In genomic region chr19:13275016-13275722, GRCh38 we compare ENCODE assay signal across 18 cellular contexts.
DNase-seq lines count a peak whose midpoint lies in the region; ATAC-seq and TF ChIP-seq lines count a peak whose summit lies in the region.
"Had no signal": no experiment of that assay in that cellular context is flagged by ENCODE, and none has a peak within 500 bp of the region (broad histone marks: within the 10 kb centered on the region; RNA-seq: fewer than 3 reads in every experiment).

No MANE protein-coding gene starts in this region.

- TF ChIP-seq POLR2A in suprapubic skin (IDR thresholded peaks at IDR 0.05), result no peak

- H3K27ac ChIP-seq in OCI-LY3 (ENCODE audit: low read length), result no peak overlapping the region
- no peak overlapping the region for H3K27ac ChIP-seq in suprapubic skin
- H3K27ac ChIP-seq: parathyroid adenoma had no signal

- H3K36me3 ChIP-seq in OCI-LY3 (replicated peaks; ENCODE audit: low read depth, low read length) (no peaks in the 10 kb centered on the region), suprapubic skin (no peaks in the 10 kb centered on the region)

- peak overlapping the region; percentile 5; the same call in 1 of the 2 replicates for H3K4me2 ChIP-seq in OCI-LY3 (ENCODE audit: low read length)

- H4K20me1 ChIP-seq in OCI-LY3 (ENCODE audit: insufficient read depth, low read length), result no peaks in the 10 kb centered on the region

- H3K4me3 ChIP-seq in GM12865 (ENCODE audit: low read depth, low read length) (no peak overlapping the region), OCI-LY3 (ENCODE audit: low read length) (no peak overlapping the region), suprapubic skin (no peak overlapping the region)

- peak overlapping the region; percentile 66; the same call in 1 of the 2 replicates for H2AFZ ChIP-seq in OCI-LY3 (ENCODE audit: low read depth, low read length)
- H2AFZ ChIP-seq: parathyroid adenoma had no signal

- TF ChIP-seq CTCF in GM12865 (IDR thresholded peaks at IDR 0.05; ENCODE audit: insufficient read depth, low read depth, low read length, missing control alignments) (no peak), OCI-LY3 (IDR thresholded peaks at IDR 0.05; ENCODE audit: low read depth, low read length) (no peak), suprapubic skin (IDR thresholded peaks at IDR 0.05) (no peak)

- H3K4me1 ChIP-seq in OCI-LY3 (ENCODE audit: low read length) (peaks cover 30% of the 10 kb centered on the region), suprapubic skin (peaks cover 4% of the 10 kb centered on the region)
- H3K4me1 ChIP-seq: parathyroid adenoma had no signal

- H3K9ac ChIP-seq in OCI-LY3 (ENCODE audit: low read length), result no peak overlapping the region
- H3K9ac ChIP-seq: parathyroid adenoma had no signal

- H3K79me2 ChIP-seq in OCI-LY3 (ENCODE audit: low read length), result no peaks in the 10 kb centered on the region
- H3K79me2 ChIP-seq: parathyroid adenoma had no signal

- H3K9me3 ChIP-seq in OCI-LY3 (ENCODE audit: insufficient read depth, low read length), result no peaks in the 10 kb centered on the region
- no peaks in the 10 kb centered on the region for H3K9me3 ChIP-seq in suprapubic skin

- no peak for TF ChIP-seq EP300 in suprapubic skin (IDR thresholded peaks at IDR 0.05)

- DNase-seq in CD1c-positive myeloid dendritic cell (ENCODE audit: extremely low spot score) (peak; percentile 10), GM12865 (ENCODE audit: low read depth) (peak; percentile 88), left colon (no peak), suprapubic skin (ENCODE audit: low spot score in 2 of 2) (no peak)
- peak; percentile 18 for DNase-seq in central memory CD4-positive, alpha-beta T cell
- DNase-seq: activated T-cell treated with anti-CD3 and anti-CD28 coated beads, Interleukin-2, amount 50 U/mL, for 1 hour; endodermal cell; left cardiac atrium; NCI-H1436; NCI-H69; Right ventricle myocardium superior; stimulated activated naive CD8-positive, alpha-beta T cell treated with anti-CD3 and anti-CD28 coated beads, Interleukin-15, amount 100 ng/mL, for 72 hours; trophoblast cell had no signal

- H3K27me3 ChIP-seq in OCI-LY3 (ENCODE audit: low read depth, low read length), result peaks cover 14% of the 10 kb centered on the region; the same call in 1 of the 2 replicates
- H3K27me3 ChIP-seq in suprapubic skin, result no peaks in the 10 kb centered on the region

- ATAC-seq in left colon (no peak), GM18870 (IDR thresholded peaks at IDR 0.05; ENCODE audit: unreplicated experiment) (no peak)
- ATAC-seq: left cardiac atrium; natural killer cell treated with Interleukin-12 subunit alpha and Interleukin-12 subunit beta and Interleukin-15 and Interleukin-18, amount 100 ng/mL, for 72 hours; stimulated activated naive CD8-positive, alpha-beta T cell treated with anti-CD3 and anti-CD28 coated beads, Interleukin-15, amount 100 ng/mL, for 72 hours; T-cell had no signal

- 76% methylated on average over 9 of the region's 10 CpGs for WGBS in suprapubic skin

- intact Hi-C loops in left colon (cut with DNase I, micrococcal nuclease), result loop anchor here (5.0 kb wide), 1 partner anchor 312 kb away; no protein-coding TSS in a partner anchor

Comparison
In these comparisons a context has a peak if more than half of its experiments do, and no peak if none do; other contexts are left out.
1. DNase-seq: peak in CD1c-positive myeloid dendritic cell (single experiment), GM12865 (single experiment) and central memory CD4-positive, alpha-beta T cell (single experiment); none in left colon (0 of 2) and suprapubic skin (0 of 2).